ENCODE assay signal across 18 cellular contexts in the genomic region with DNA sequence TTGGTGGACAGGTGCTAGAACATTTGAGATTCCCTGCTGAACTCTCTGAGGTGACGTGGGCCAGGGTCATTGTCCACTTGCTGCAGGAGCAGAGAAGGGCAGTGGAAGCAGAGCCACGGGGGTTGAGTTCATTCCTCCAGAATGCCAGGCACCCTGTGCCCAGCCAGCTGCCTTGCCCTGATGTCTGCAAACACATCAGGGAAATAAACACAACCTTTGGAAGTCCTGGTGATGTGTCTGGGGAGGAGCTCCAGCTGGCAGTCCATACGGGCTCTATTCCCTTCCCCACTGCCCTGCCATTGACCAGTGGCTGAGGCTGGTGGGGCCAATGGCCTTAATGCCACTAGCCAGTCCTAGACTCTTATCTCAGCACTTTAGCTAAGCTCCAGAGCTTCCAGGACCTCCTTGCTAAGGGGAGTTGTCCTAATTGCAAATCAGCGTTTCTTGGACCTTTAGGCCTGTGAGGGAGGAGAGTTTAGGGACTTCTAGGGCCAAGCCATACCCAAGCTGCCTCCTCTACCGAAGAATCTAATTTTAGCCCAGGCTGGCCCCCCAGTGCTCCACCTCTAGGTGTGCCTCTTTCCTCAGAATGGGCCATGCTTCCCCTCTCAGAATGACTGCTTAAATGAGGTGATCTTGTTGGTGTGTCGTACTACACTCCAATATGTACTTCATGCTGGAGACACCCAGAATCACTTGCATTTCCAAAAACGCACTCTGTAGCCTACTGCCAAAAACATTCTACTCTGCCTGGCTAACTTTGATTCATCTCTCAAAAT. TPM values are rescaled to one million over a fixed set of nuclear protein-coding genes. Genes with fewer than 3 reads are reported as not detected.
"Had no signal": no experiment of that assay in that cellular context is flagged by ENCODE, and none has a peak within 500 bp of the region (broad histone marks: within the 10 kb centered on the region; RNA-seq: fewer than 3 reads in every experiment).

No MANE protein-coding gene starts in this region.

- H3K27me3 ChIP-seq: esophagus muscularis mucosa, gastroesophageal sphincter, pancreas, tibial artery, upper lobe of right lung, vagina had no signal

- FAIRE-seq: keratinocyte, pancreas had no signal

- H3K9me3 ChIP-seq: esophagus muscularis mucosa, gastroesophageal sphincter, pancreas, tibial artery, upper lobe of right lung, vagina had no signal

- H3K36me3 ChIP-seq: esophagus muscularis mucosa, gastroesophageal sphincter, pancreas, tibial artery, upper lobe of right lung, vagina had no signal

- ATAC-seq: effector memory CD8-positive, alpha-beta T cell; gastroesophageal sphincter; left ventricle myocardium superior; pancreas; right cardiac atrium; stimulated activated effector memory CD8-positive, alpha-beta T cell treated with anti-CD3 and anti-CD28 coated beads, Interleukin-12 subunit alpha, Interleukin-12 subunit beta, amount 100 ng/mL, for 72 hours; upper lobe of right lung had no signal

- H3K27ac ChIP-seq: epithelial cell of prostate, esophagus muscularis mucosa, gastroesophageal sphincter, pancreas, tibial artery, upper lobe of right lung, vagina had no signal

- DNase-seq: effector memory CD8-positive, alpha-beta T cell; immature natural killer cell; left ventricle myocardium superior; naive B cell; occipital lobe; pancreas; right cardiac atrium; stimulated activated CD4-positive, alpha-beta T cell treated with anti-CD3 and anti-CD28 coated beads, Interleukin-4, amount 100 ng/mL, for 1 hour; stimulated activated CD8-positive, alpha-beta memory T cell treated with anti-CD3 and anti-CD28 coated beads, Interleukin-4, amount 100 ng/mL, for 48 hours; tibial artery; upper lobe of right lung had no signal

- H3K4me3 ChIP-seq: esophagus muscularis mucosa, gastroesophageal sphincter, pancreas, tibial artery, upper lobe of right lung, vagina had no signal

RNA-seq across cellular contexts. Expression of a gene that starts 27.3 kb away (rescaled TPM):
- total RNA-seq: fibroblast of villous mesenchyme had no signal
